Comparison of ENCODE assay signal across 16 cellular contexts in the genomic region with DNA sequence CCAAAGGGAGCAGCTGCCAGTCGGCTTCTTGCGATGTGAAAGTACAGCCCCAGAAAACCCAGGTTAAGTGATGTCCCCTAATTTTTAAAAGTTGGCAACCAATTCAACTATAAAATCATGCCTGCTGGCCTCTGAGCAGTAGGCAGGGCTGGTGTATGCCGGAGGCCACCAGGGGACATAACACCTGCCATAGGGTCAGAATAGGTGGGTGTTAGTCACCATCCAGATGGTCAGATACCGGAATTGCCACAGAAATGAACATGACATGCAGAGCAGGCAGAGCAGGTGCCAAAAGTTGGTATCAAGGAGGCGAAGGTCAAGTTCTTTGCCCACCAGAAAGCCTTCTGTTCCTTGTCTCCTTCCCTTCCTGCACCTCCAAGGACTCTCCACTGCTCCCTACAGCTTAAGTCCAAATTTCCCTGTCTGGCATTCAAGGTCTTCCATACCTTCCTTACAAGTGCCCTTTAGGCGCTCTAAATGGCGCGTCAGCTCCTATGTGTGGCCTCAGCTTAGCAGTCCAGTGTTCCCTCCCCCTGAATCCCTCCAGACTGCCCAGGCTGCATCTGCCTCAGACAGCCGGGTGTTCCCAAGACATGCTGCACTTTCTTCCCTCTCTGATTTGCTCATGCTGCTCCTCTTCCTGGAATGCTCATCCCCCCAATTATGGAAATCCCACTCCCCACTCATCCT. TPM values are rescaled to one million over a fixed set of nuclear protein-coding genes. Genes with fewer than 3 reads are reported as not detected.
DNase-seq lines count a peak whose midpoint lies in the region; FAIRE-seq and TF ChIP-seq lines count a peak whose summit lies in the region.
"Had no signal": no experiment of that assay in that cellular context is flagged by ENCODE, and none has a peak within 500 bp of the region (broad histone marks: within the 10 kb centered on the region; RNA-seq: fewer than 3 reads in every experiment).

No MANE protein-coding gene starts in this region.

- H3K4me3 ChIP-seq in H1 (ENCODE audit: extremely low read depth in 1 of 4, insufficient read depth in 2 of 4, low read depth in 3 of 4, low read length in 4 of 4) (no peak overlapping the region), testis (no peak overlapping the region)
- H3K4me3 ChIP-seq: uterus had no signal

- peaks cover 0 to 8% of the 10 kb centered on the region in 2 experiments; a peak in 1 of 4 replicates for H3K79me2 ChIP-seq in H1 (ENCODE audit: control insufficient read depth in 1 of 2, insufficient read depth in 2 of 2, low read length in 2 of 2)

- no peak overlapping the region for H3K56ac ChIP-seq in H1 (replicated peaks; ENCODE audit: insufficient read length, low read depth, low read length)

- peaks cover 3% of the 10 kb centered on the region for H3K79me1 ChIP-seq in H1 (ENCODE audit: low read depth, low read length)

- H3K23me2 ChIP-seq in H1 (ENCODE audit: low read depth, low read length), result no peaks in the 10 kb centered on the region

- H2AFZ ChIP-seq in H1 (ENCODE audit: low read length), result no peak overlapping the region

- CTCF ChIA-PET in Calu3 (lab: Charles Lee) (no interaction called here), H1 (lab: Charles Lee; ENCODE audit: partially characterized antibody) (interaction anchor here (1.2 to 1.4 kb wide), 2 partner anchors 11 to 87 kb away, joined by 3 to 5 read pairs; no protein-coding TSS in a partner anchor)
- CTCF ChIA-PET in activated naive CD4-positive, alpha-beta T cell treated with anti-CD3 and anti-CD28 coated beads, Interleukin-2, amount 10 ng/mL, durations not matched to agents 7 days and 5 days (lab: Charles Lee), result interaction anchor here (0.6 to 0.9 kb wide), 2 partner anchors 84 to 93 kb away, joined by 3 read pairs; no protein-coding TSS in a partner anchor

- TF ChIP-seq EP300 in H1 (IDR thresholded peaks at IDR 0.05; ENCODE audit: borderline replicate concordance in 1 of 2, low read depth in 2 of 2, low read length in 2 of 2), result no peak

- no peak for TF ChIP-seq POLR2A in H1 (IDR thresholded peaks at IDR 0.05; ENCODE audit: control extremely low read depth in 1 of 2, low read depth in 2 of 2, low read length in 2 of 2)
- TF ChIP-seq POLR2A in testis (IDR thresholded peaks at IDR 0.05), result no peak

- no peak for TF ChIP-seq CTCF in Calu3 (IDR thresholded peaks at IDR 0.05; ENCODE audit: unreplicated experiment)
- TF ChIP-seq CTCF in H1 (IDR thresholded peaks at IDR 0.05; ENCODE audit: control extremely low read depth in 1 of 3, insufficient read depth in 1 of 3, low read depth in 1 of 3, low read length in 3 of 3), result no peak
- no peak for TF ChIP-seq CTCF in testis (IDR thresholded peaks at IDR 0.05)

- H3K4me1 ChIP-seq in H1 (replicated peaks in 1 of 4; ENCODE audit: control insufficient read depth in 3 of 4, insufficient read depth in 4 of 4, low read length in 3 of 4) (peaks cover 0 to 15% (median 1%) of the 10 kb centered on the region in 4 experiments; a peak in 2 of 7 replicates), testis (no peaks in the 10 kb centered on the region)
- H3K4me1 ChIP-seq: uterus had no signal

- H4K20me1 ChIP-seq in H1 (replicated peaks in 1 of 2; ENCODE audit: control insufficient read depth in 1 of 2, insufficient read depth in 2 of 2, low read length in 2 of 2), result peaks cover 0 to 4% of the 10 kb centered on the region in 2 experiments

- DNase-seq in Calu3 (no peak), NCI-H69 (lab: John Stamatoyannopoulos, UW) (peak; percentile 70), H1 (ENCODE audit: low read depth in 1 of 2, low spot score in 2 of 2) (no peak), retina (peak; percentile 36), HTR-8/SVneo (ENCODE audit: insufficient read length, low spot score) (no peak), testis (no peak)
- no peak for DNase-seq in activated naive CD4-positive, alpha-beta T cell treated with anti-CD3 and anti-CD28 coated beads, Interleukin-2, amount 10 ng/mL, durations not matched to agents 7 days and 5 days
- DNase-seq: activated CD8-positive, alpha-beta memory T cell treated with anti-CD3 and anti-CD28 coated beads for 24 hours; activated naive CD4-positive, alpha-beta T cell treated with anti-CD3 and anti-CD28 coated beads for 36 hours; GDM1; NCI-H1105; SHP77 treated with DMSO at 0.1 percent for 48 hours; uterus had no signal

- no peak overlapping the region for H4K8ac ChIP-seq in H1 (ENCODE audit: extremely low read depth, insufficient read depth, low read length)

- no peak overlapping the region for H2BK20ac ChIP-seq in H1 (ENCODE audit: low read length)

- H3K36me3 ChIP-seq in H1 (ENCODE audit: control insufficient read depth in 2 of 4, insufficient read depth in 4 of 4, low read length in 3 of 4) (no peaks in the 10 kb centered on the region), testis (ENCODE audit: low read depth, missing control alignments) (no peaks in the 10 kb centered on the region)
- H3K36me3 ChIP-seq: uterus had no signal

- H3K27ac ChIP-seq in H1 (ENCODE audit: low read depth, low read length), result no peak overlapping the region
- H3K27ac ChIP-seq in testis, result no peak overlapping the region
- H3K27ac ChIP-seq: uterus had no signal

- H2BK15ac ChIP-seq in H1 (ENCODE audit: low read length), result 0 out of 2 replicates have a peak overlapping the region, but pooled peaks have one; percentile 61

- H3K36me3 Mint-ChIP-seq in Calu3 (ENCODE audit: insufficient read depth, unreplicated experiment), result peaks cover 5% of the 10 kb centered on the region
- H3K36me3 Mint-ChIP-seq in activated naive CD4-positive, alpha-beta T cell treated with anti-CD3 and anti-CD28 coated beads, Interleukin-2, amount 10 ng/mL, durations not matched to agents 7 days and 5 days, result peaks cover 52% of the 10 kb centered on the region

- no peak overlapping the region for H3K4me3 Mint-ChIP-seq in Calu3 (ENCODE audit: low read depth, unreplicated experiment)
- H3K4me3 Mint-ChIP-seq in activated naive CD4-positive, alpha-beta T cell treated with anti-CD3 and anti-CD28 coated beads, Interleukin-2, amount 10 ng/mL, durations not matched to agents 7 days and 5 days, result no peak overlapping the region
- H3K4me3 Mint-ChIP-seq: activated naive CD4-positive, alpha-beta T cell treated with anti-CD3 and anti-CD28 coated beads for 36 hours; IgD-negative memory B cell had no signal

- POLR2A ChIA-PET in H1 (lab: Charles Lee; ENCODE audit: partially characterized antibody), result interaction anchor here (0.7 kb wide), 1 partner anchor 87 kb away, joined by 3 read pairs; no protein-coding TSS in a partner anchor

- no peak overlapping the region for H3K14ac ChIP-seq in H1 (ENCODE audit: insufficient read length)

- H3K27me3 ChIP-seq in H1 (replicated peaks in 1 of 4; ENCODE audit: control insufficient read depth in 3 of 4, extremely low read depth in 1 of 4, insufficient read depth in 3 of 4, low read length in 3 of 4) (no peaks in the 10 kb centered on the region), testis (no peaks in the 10 kb centered on the region)
- H3K27me3 ChIP-seq: uterus had no signal

- no peak overlapping the region for H4K5ac ChIP-seq in H1 (ENCODE audit: insufficient read length, low read depth, low read length)

- no peaks in the 10 kb centered on the region for H3K27me3 Mint-ChIP-seq in Calu3 (ENCODE audit: unreplicated experiment)
- no peaks in the 10 kb centered on the region for H3K27me3 Mint-ChIP-seq in activated naive CD4-positive, alpha-beta T cell treated with anti-CD3 and anti-CD28 coated beads, Interleukin-2, amount 10 ng/mL, durations not matched to agents 7 days and 5 days
- H3K27me3 Mint-ChIP-seq: IgD-negative memory B cell had no signal

- no peak overlapping the region for H2BK120ac ChIP-seq in H1 (replicated peaks; ENCODE audit: low read depth, low read length)

- intact Hi-C loops in Calu3 (cut with micrococcal nuclease; ENCODE audit: unreplicated experiment) (no loop called here), testis (cut with DNase I; ENCODE audit: low total_unique reads) (no loop called here)

- no peak for TF ChIP-seq RAD21 in H1 (IDR thresholded peaks at IDR 0.05 in 1 of 2, conservative IDR thresholded peaks at IDR 0.05 in 1 of 2; ENCODE audit: low read depth in 2 of 2, low read length in 2 of 2)

- no peak for FAIRE-seq in H1 (lab: Jason Lieb, UNC)
- FAIRE-seq in HTR-8/SVneo (lab: Jason Lieb, UNC), result no peak
- FAIRE-seq: bronchial epithelial cell, frontal cortex had no signal

- peak overlapping the region; percentile 44 for H4K91ac ChIP-seq in H1 (replicated peaks; ENCODE audit: insufficient read length, low read length)

- BruUV-seq in Calu3 (replicated peaks; lab: Mats Ljungman, UMichigan), result no TSS peak

- peak overlapping the region; percentile 24 for H3K27ac Mint-ChIP-seq in Calu3 (ENCODE audit: unreplicated experiment)
- H3K27ac Mint-ChIP-seq in activated naive CD4-positive, alpha-beta T cell treated with anti-CD3 and anti-CD28 coated beads, Interleukin-2, amount 10 ng/mL, durations not matched to agents 7 days and 5 days, result no peak overlapping the region
- H3K27ac Mint-ChIP-seq: activated naive CD4-positive, alpha-beta T cell treated with anti-CD3 and anti-CD28 coated beads for 36 hours; IgD-negative memory B cell had no signal

- H3K23ac ChIP-seq in H1 (ENCODE audit: insufficient read length), result no peak overlapping the region

- H2BK12ac ChIP-seq in H1 (ENCODE audit: low read depth, low read length), result peak overlapping the region; percentile 68; the same call in 1 of the 2 replicates

- H3K4me2 ChIP-seq in H1 (ENCODE audit: insufficient read depth in 1 of 2, low read depth in 2 of 2, low read length in 2 of 2), result no peak overlapping the region

- peaks cover 29% of the 10 kb centered on the region for H3K4me1 Mint-ChIP-seq in Calu3 (ENCODE audit: low read depth, unreplicated experiment)
- H3K4me1 Mint-ChIP-seq in activated naive CD4-positive, alpha-beta T cell treated with anti-CD3 and anti-CD28 coated beads, Interleukin-2, amount 10 ng/mL, durations not matched to agents 7 days and 5 days, result peaks cover 60% of the 10 kb centered on the region

- no peak overlapping the region; the same call in 1 of the 2 replicates for H3K18ac ChIP-seq in H1 (ENCODE audit: extremely low read depth, low read length)

- no peaks in the 10 kb centered on the region for H3K9me3 ChIP-seq in H1 (ENCODE audit: insufficient read depth in 2 of 2, low read depth in 1 of 2, low read length in 1 of 2)
- H3K9me3 ChIP-seq in testis, result no peaks in the 10 kb centered on the region
- H3K9me3 ChIP-seq: uterus had no signal

- H2BK5ac ChIP-seq in H1 (ENCODE audit: low read depth, low read length), result no peak overlapping the region

- WGBS in H1 (ENCODE audit: extremely low coverage in 1 of 2, insufficient coverage in 1 of 2, insufficient read length in 1 of 2, insufficient replicate concordance in 2 of 2, low coverage in 1 of 2, low lambda C conversion rate in 2 of 2, missing lambda C conversion rate in 1 of 2), 2 experiments, result 95% methylated on average over 9 of the region's 9 CpGs; no CpG with 5 or more reads in 1 of the 2 experiments
- whole genome bisulfite sequencing in testis, 2 donors, result 89 to 92% methylated on average over 9 of the region's 9 CpGs

- no peaks in the 10 kb centered on the region for H3K9me3 Mint-ChIP-seq in Calu3 (ENCODE audit: low read depth, unreplicated experiment)
- H3K9me3 Mint-ChIP-seq in activated naive CD4-positive, alpha-beta T cell treated with anti-CD3 and anti-CD28 coated beads, Interleukin-2, amount 10 ng/mL, durations not matched to agents 7 days and 5 days, result no peaks in the 10 kb centered on the region
- H3K9me3 Mint-ChIP-seq: activated naive CD4-positive, alpha-beta T cell treated with anti-CD3 and anti-CD28 coated beads for 36 hours; IgD-negative memory B cell had no signal

- H2AK5ac ChIP-seq in H1 (ENCODE audit: low read depth, low read length), result peak overlapping the region; percentile 4; the same call in 1 of the 2 replicates

- H3K9ac ChIP-seq in H1 (replicated peaks in 1 of 4; ENCODE audit: extremely low read depth in 1 of 4, low read depth in 3 of 4, low read length in 3 of 4), result no peak overlapping the region

- no peak overlapping the region for H3K4ac ChIP-seq in H1 (replicated peaks; ENCODE audit: insufficient read length, low read depth, low read length)

RNA-seq across cellular contexts. Expression of a gene that starts 45.1 kb away (rescaled TPM):
- total RNA-seq in Calu3 (2022) (42.9 and 59.4 TPM in 2 replicates), testis (1 to 10 TPM; 4.3 to 8.2 TPM)
- 21.6 and 22.6 TPM in 2 replicates for total RNA-seq in H1 (2021; fragmentation: NEBNext Ultra II Directional; extraction: Animal tissue kit (Norgen Biotek cat#: 25700))
- polyA plus RNA-seq in H1 (2011; rRNA removed) (4.2 and 4.4 TPM in 2 replicates), testis (ENCODE audit: insufficient read depth, low read depth, low replicate concordance) (6.6 TPM)
- 4.9 TPM for polyA plus RNA-seq in H1 (2011; cell fraction: cytosol; rRNA removed)
- polyA plus RNA-seq in H1 (2011; cell fraction: nucleus; rRNA removed), result 6.3 TPM
- polyA plus RNA-seq in H1 (2012, experiment 1 of 2), result 8.3 to 11.1 TPM (median 9.2 TPM) in 4 replicates
- polyA plus RNA-seq in H1 (2012, experiment 2 of 2), result 2.5 TPM
- polyA plus RNA-seq in H1 (2013, experiment 1 of 2), result 13.2 TPM
- polyA plus RNA-seq in H1 (2013, experiment 2 of 2), result 14.0 TPM
- polyA minus RNA-seq in H1 (2011; rRNA and poly(A)+ RNA removed), result 9.0 and 9.8 TPM in 2 replicates
- 8.5 TPM for polyA minus RNA-seq in H1 (2011; cell fraction: cytosol; rRNA and poly(A)+ RNA removed)
- polyA minus RNA-seq in H1 (2011; cell fraction: nucleus; rRNA and poly(A)+ RNA removed), result 7.9 TPM

Comparison
In these comparisons a context has a peak if more than half of its experiments do, and no peak if none do; other contexts are left out.
1. DNase-seq: peak in NCI-H69 (single experiment) and retina (single experiment); none in Calu3 (single experiment), H1 (0 of 2), HTR-8/SVneo (single experiment), testis (single experiment) and activated naive CD4-positive, alpha-beta T cell treated with anti-CD3 and anti-CD28 coated beads, Interleukin-2, amount 10 ng/mL, durations not matched to agents 7 days and 5 days (single experiment).